In genomic region chr1:238474263-238474662, GRCh38 we compare ENCODE assay signal across 17 cellular contexts.
A peak's percentile ranks its signal among the peaks of the same experiment; 100 is the strongest.
DNase-seq lines count a peak whose midpoint lies in the region; TF ChIP-seq lines count a peak whose summit lies in the region.
"Had no signal": no experiment of that assay in that cellular context is flagged by ENCODE, and none has a peak within 500 bp of the region (broad histone marks: within the 10 kb centered on the region; RNA-seq: fewer than 3 reads in every experiment).

No MANE protein-coding gene starts in this region.

- H3K4me1 ChIP-seq in neural progenitor cell: no peaks in the 10 kb centered on the region
- H3K4me1 ChIP-seq: A549, Caco-2 had no signal

- no peak overlapping the region for H2AFZ ChIP-seq in neural progenitor cell (replicated peaks)
- H2AFZ ChIP-seq: GM23338 had no signal

- no peaks in the 10 kb centered on the region for H3K9me3 ChIP-seq in WERI-Rb-1 (ENCODE audit: severe bottlenecking)
- H3K9me3 ChIP-seq in neural progenitor cell (ENCODE audit: low read depth): no peaks in the 10 kb centered on the region
- H3K9me3 ChIP-seq: A549, Caco-2 had no signal

- no peaks in the 10 kb centered on the region for H3F3A ChIP-seq in neural progenitor cell (ENCODE audit: low read depth)

- TF ChIP-seq CTCF in WERI-Rb-1 (IDR thresholded peaks at IDR 0.05; ENCODE audit: low read depth, low read length) (no peak), neural progenitor cell (IDR thresholded peaks at IDR 0.05) (no peak), coronary artery (IDR thresholded peaks at IDR 0.05) (no peak)

- H3K9me3 Mint-ChIP-seq in neural progenitor cell: peaks cover 2% of the 10 kb centered on the region
- H3K9me3 Mint-ChIP-seq: GM23338 had no signal

- no peak overlapping the region for H3K27ac Mint-ChIP-seq in neural progenitor cell
- H3K27ac Mint-ChIP-seq: CD4-positive, alpha-beta T cell; GM23338 had no signal

- H3K4me3 ChIP-seq in WERI-Rb-1 (ENCODE audit: low read depth, low read length): no peak overlapping the region
- no peak overlapping the region for H3K4me3 ChIP-seq in neural progenitor cell
- H3K4me3 ChIP-seq in coronary artery: no peak overlapping the region
- H3K4me3 ChIP-seq: A549, GM23338 had no signal

- peaks cover 3% of the 10 kb centered on the region for H3K4me1 Mint-ChIP-seq in neural progenitor cell
- H3K4me1 Mint-ChIP-seq: GM23338 had no signal

- no peaks in the 10 kb centered on the region for H3K79me2 ChIP-seq in neural progenitor cell (ENCODE audit: low read depth)

- peak; percentile 22 for DNase-seq in NCI-H2171 treated with DMSO at 0.1 percent for 48 hours (lab: John Stamatoyannopoulos, UW)
- DNase-seq in NCI-H2171 (lab: John Stamatoyannopoulos, UW): no peak
- peak; percentile 18 to 72 for DNase-seq in NCI-H446 (lab: John Stamatoyannopoulos, UW)
- DNase-seq in WERI-Rb-1: peak; percentile 61
- no peak for DNase-seq in neural progenitor cell (ENCODE audit: low spot score)
- DNase-seq in HuH-7.5 (ENCODE audit: low spot score): no peak
- no peak for DNase-seq in coronary artery (ENCODE audit: low spot score)
- DNase-seq: AML-193; Caco-2; CD4-positive, alpha-beta T cell; DMS79 treated with DMSO at 0.1 percent for 48 hours; GF-D8; HCEC 1CT had no signal

- no peak overlapping the region for H3K4me3 Mint-ChIP-seq in neural progenitor cell
- H3K4me3 Mint-ChIP-seq: CD4-positive, alpha-beta T cell; GM23338 had no signal

- H3K27ac ChIP-seq in WERI-Rb-1 (peak overlapping the region; percentile 52), neural progenitor cell (no peak overlapping the region), coronary artery (no peak overlapping the region)
- H3K27ac ChIP-seq: 22Rv1, A549, C4-2B had no signal

- H4K20me1 ChIP-seq in neural progenitor cell (ENCODE audit: low read depth): no peaks in the 10 kb centered on the region

- no peak overlapping the region for H3K4me2 ChIP-seq in neural progenitor cell
- H3K4me2 ChIP-seq: A549, GM23338 had no signal

- H3K27me3 ChIP-seq in WERI-Rb-1 (ENCODE audit: insufficient read depth, low read depth, severe bottlenecking) (no peaks in the 10 kb centered on the region), neural progenitor cell (no peaks in the 10 kb centered on the region)

- H3K27me3 Mint-ChIP-seq in neural progenitor cell (ENCODE audit: insufficient read depth, low read depth): no peaks in the 10 kb centered on the region
- H3K27me3 Mint-ChIP-seq: CD4-positive, alpha-beta T cell had no signal

- H3K36me3 ChIP-seq in WERI-Rb-1: no peaks in the 10 kb centered on the region
- no peaks in the 10 kb centered on the region for H3K36me3 ChIP-seq in neural progenitor cell

- peaks cover 7% of the 10 kb centered on the region for H3K36me3 Mint-ChIP-seq in neural progenitor cell

- H3K9ac ChIP-seq in neural progenitor cell: no peak overlapping the region

Comparison
In these comparisons a context has a peak if more than half of its experiments do, and no peak if none do; other contexts are left out.
1. DNase-seq: peak in NCI-H2171 treated with DMSO at 0.1 percent for 48 hours (single experiment), NCI-H446 (2 of 2) and WERI-Rb-1 (single experiment); none in NCI-H2171 (single experiment), neural progenitor cell (single experiment), HuH-7.5 (single experiment) and coronary artery (single experiment).